ENCODE assay signal across 14 cellular contexts in genomic region chr7:106012935-106013439, GRCh38. TPM values are rescaled to one million over a fixed set of nuclear protein-coding genes. Genes with fewer than 3 reads are reported as not detected.
DNase-seq lines count a peak whose midpoint lies in the region; ATAC-seq and TF ChIP-seq lines count a peak whose summit lies in the region.
"Had no signal": no experiment of that assay in that cellular context is flagged by ENCODE, and none has a peak within 500 bp of the region (broad histone marks: within the 10 kb centered on the region; RNA-seq: fewer than 3 reads in every experiment).

No MANE protein-coding gene starts in this region.

- H3K27me3 ChIP-seq in BJ (ENCODE audit: control insufficient read depth, insufficient read depth, low read length) = no peaks in the 10 kb centered on the region
- H3K27me3 ChIP-seq: heart left ventricle, ovary had no signal

- CTCF ChIA-PET in BJ (lab: Yijun Ruan, JAX) = interaction anchor here (1.1 to 3.1 kb wide), 7 partner anchors 23 to 253 kb away, joined by 3 to 9 read pairs (median 4); no protein-coding TSS in a partner anchor

- H3K4me3 Mint-ChIP-seq in nephron (no peak overlapping the region), T-helper 17 cell (no peak overlapping the region)
- H3K4me3 Mint-ChIP-seq: activated naive CD4-positive, alpha-beta T cell treated with anti-CD3 and anti-CD28 coated beads, Interleukin-2, amount 10 ng/mL, durations not matched to agents 7 days and 5 days; dendritic cell treated with granulocyte-macrophage colony-stimulating factor and Interleukin-4, amounts not matched to agents 40 ng/mL and 50 ng/mL, for 4 days; stimulated activated naive B cell treated with anti-CD40 and anti-IgM and Interleukin-4, amounts not matched to agents 10 μg/mL and 1 μg/mL and 100 μg/mL, for 72 hours had no signal

- peak overlapping the region in 2 of 3 experiments; percentile 19 to 40 for H3K27ac Mint-ChIP-seq in nephron
- no peak overlapping the region for H3K27ac Mint-ChIP-seq in T-helper 17 cell
- H3K27ac Mint-ChIP-seq: activated naive CD4-positive, alpha-beta T cell treated with anti-CD3 and anti-CD28 coated beads, Interleukin-2, amount 10 ng/mL, durations not matched to agents 7 days and 5 days; dendritic cell treated with granulocyte-macrophage colony-stimulating factor and Interleukin-4, amounts not matched to agents 40 ng/mL and 50 ng/mL, for 4 days; stimulated activated naive B cell treated with anti-CD40 and anti-IgM and Interleukin-4, amounts not matched to agents 10 μg/mL and 1 μg/mL and 100 μg/mL, for 72 hours had no signal

- H3K9me3 Mint-ChIP-seq in nephron = peaks cover 10% of the 10 kb centered on the region
- H3K9me3 Mint-ChIP-seq: dendritic cell treated with granulocyte-macrophage colony-stimulating factor and Interleukin-4, amounts not matched to agents 40 ng/mL and 50 ng/mL, for 4 days had no signal

- H3K36me3 ChIP-seq in BJ (ENCODE audit: control insufficient read depth, insufficient read depth, low read length) = no peaks in the 10 kb centered on the region
- H3K36me3 ChIP-seq: heart left ventricle, ovary had no signal

- ATAC-seq in HG02642 (IDR thresholded peaks at IDR 0.05; ENCODE audit: poor library complexity, unreplicated experiment) (no peak), T-helper 17 cell (no peak)
- ATAC-seq: stimulated activated naive B cell treated with anti-CD40 and anti-IgM and Interleukin-4, amounts not matched to agents 10 μg/mL and 1 μg/mL and 100 μg/mL, for 72 hours had no signal

- peaks cover 32% of the 10 kb centered on the region for H3K4me1 Mint-ChIP-seq in nephron
- H3K4me1 Mint-ChIP-seq in T-helper 17 cell = peaks cover 16% of the 10 kb centered on the region

- POLR2A ChIA-PET in BJ (lab: Charles Lee) = no interaction called here

- no peak for TF ChIP-seq CTCF in BJ (IDR thresholded peaks at IDR 0.05; ENCODE audit: insufficient read depth, low read depth, low read length)
- no peak for TF ChIP-seq CTCF in epithelial cell of proximal tubule (conservative IDR thresholded peaks at IDR 0.05; ENCODE audit: low read depth, low read length)
- TF ChIP-seq CTCF in nephron (IDR thresholded peaks at IDR 0.05; ENCODE audit: unreplicated experiment in 3 of 3) = no peak

- DNase-seq in BJ (ENCODE audit: low read depth) (peak; percentile 78), M059J (ENCODE audit: low read depth) (peak; percentile 95), epithelial cell of proximal tubule (ENCODE audit: low read depth) (peak; percentile 77), NCI-H526 (lab: John Stamatoyannopoulos, UW) (no peak), T-helper 17 cell (no peak), NCI-H1105 treated with DMSO at 0.1 percent for 48 hours (lab: John Stamatoyannopoulos, UW) (no peak)
- DNase-seq: activated naive CD4-positive, alpha-beta T cell treated with anti-CD3 and anti-CD28 coated beads, Interleukin-2, amount 10 ng/mL, durations not matched to agents 7 days and 5 days; heart left ventricle; NCI-H1417; ovary; stimulated activated naive B cell treated with anti-CD40 and anti-IgM and Interleukin-4, amounts not matched to agents 10 μg/mL and 1 μg/mL and 100 μg/mL, for 72 hours had no signal

- H3K36me3 Mint-ChIP-seq in nephron (ENCODE audit: low read depth) = peaks cover 7% of the 10 kb centered on the region
- peaks cover 6% of the 10 kb centered on the region for H3K36me3 Mint-ChIP-seq in T-helper 17 cell (ENCODE audit: low read depth)
- H3K36me3 Mint-ChIP-seq: activated naive CD4-positive, alpha-beta T cell treated with anti-CD3 and anti-CD28 coated beads, Interleukin-2, amount 10 ng/mL, durations not matched to agents 7 days and 5 days; stimulated activated naive B cell treated with anti-CD40 and anti-IgM and Interleukin-4, amounts not matched to agents 10 μg/mL and 1 μg/mL and 100 μg/mL, for 72 hours had no signal

- H3K27me3 Mint-ChIP-seq in nephron (ENCODE audit: low read depth) (peaks cover 25% of the 10 kb centered on the region), T-helper 17 cell (peaks cover 9% of the 10 kb centered on the region)
- H3K27me3 Mint-ChIP-seq: stimulated activated naive B cell treated with anti-CD40 and anti-IgM and Interleukin-4, amounts not matched to agents 10 μg/mL and 1 μg/mL and 100 μg/mL, for 72 hours had no signal

- H3K9me3 ChIP-seq in T-helper 17 cell (ENCODE audit: control insufficient read depth, low read length, poor library complexity, severe bottlenecking) = no peaks in the 10 kb centered on the region
- H3K9me3 ChIP-seq: ovary had no signal

- H3K4me3 ChIP-seq in BJ (ENCODE audit: low read depth, low read length) (no peak overlapping the region), epithelial cell of proximal tubule (ENCODE audit: low read depth, low read length) (no peak overlapping the region)
- H3K4me3 ChIP-seq: heart left ventricle, ovary had no signal

RNA-seq across cellular contexts. Expression of gene CDHR3, which starts 49.9 kb away (rescaled TPM):
- polyA plus RNA-seq in BJ (2011; rRNA removed) = 2.9 and 3.1 TPM in 2 replicates
- 2.4 and 3.9 TPM in 2 replicates for polyA minus RNA-seq in BJ (2011; rRNA and poly(A)+ RNA removed)
- 0.52 and 2.1 TPM in 2 replicates for total RNA-seq in M059J (2014; rRNA removed; shearing (Covaris generic))
- total RNA-seq in epithelial cell of proximal tubule (0.17 and 0.80 TPM in 2 replicates), T-helper 17 cell (10 to 100 TPM in 1 of 2 donors, 1 to 10 TPM in 1; 5.8 to 13.9 TPM)

Comparison
In these comparisons a context has a peak if more than half of its experiments do, and no peak if none do; other contexts are left out.
1. DNase-seq: peak in BJ (single experiment), M059J (single experiment) and epithelial cell of proximal tubule (single experiment); none in NCI-H526 (0 of 2), T-helper 17 cell (0 of 3) and NCI-H1105 treated with DMSO at 0.1 percent for 48 hours (single experiment).